Comparison of ENCODE assay signal across 23 cellular contexts in genomic region chr11:91047882-91048281, GRCh38.
"Had no signal": no experiment of that assay in that cellular context is flagged by ENCODE, and none has a peak within 500 bp of the region (broad histone marks: within the 10 kb centered on the region; RNA-seq: fewer than 3 reads in every experiment).

No MANE protein-coding gene starts in this region.

- H3K9me3 ChIP-seq: colonic mucosa, esophagus squamous epithelium, heart right ventricle, lower lobe of right lung, right lobe of liver, suprapubic skin, transverse colon, upper lobe of right lung, uterus had no signal

- H3K4me3 ChIP-seq: colonic mucosa, esophagus squamous epithelium, heart right ventricle, lower lobe of right lung, right lobe of liver, suprapubic skin, transverse colon, upper lobe of right lung, uterus had no signal

- H3K27ac ChIP-seq: colonic mucosa, esophagus squamous epithelium, heart right ventricle, lower lobe of right lung, parathyroid adenoma, right lobe of liver, suprapubic skin, transverse colon, upper lobe of right lung, uterus had no signal

- ATAC-seq: heart right ventricle; left ventricle myocardium superior; lower lobe of right lung; natural killer cell; right lobe of liver; stimulated activated naive B cell treated with anti-CD40 and anti-IgM and Interleukin-4, amounts not matched to agents 10 μg/mL and 1 μg/mL and 100 μg/mL, for 72 hours; upper lobe of right lung had no signal

- H3K36me3 ChIP-seq: colonic mucosa, esophagus squamous epithelium, heart right ventricle, lower lobe of right lung, right lobe of liver, suprapubic skin, transverse colon, upper lobe of right lung, uterus had no signal

- H3K4me1 ChIP-seq: colonic mucosa, esophagus squamous epithelium, heart right ventricle, lower lobe of right lung, parathyroid adenoma, right lobe of liver, suprapubic skin, transverse colon, upper lobe of right lung, uterus had no signal

- FAIRE-seq: endothelial cell of umbilical vein, keratinocyte, small intestine had no signal

- H3K27me3 ChIP-seq: colonic mucosa, esophagus squamous epithelium, heart right ventricle, right lobe of liver, suprapubic skin, transverse colon, upper lobe of right lung, uterus had no signal

- DNase-seq: colonic mucosa; effector CD8-positive, alpha-beta T cell; erythroblast; esophagus squamous epithelium; foreskin melanocyte; glutamatergic neuron; heart right ventricle; hypothalamus; left ventricle myocardium superior; lower lobe of right lung; natural killer cell; right lobe of liver; small intestine; stimulated activated CD4-positive, alpha-beta T cell treated with anti-CD3 and anti-CD28 coated beads, Interleukin-15, amount 100 ng/mL, for 24 hours; stimulated activated CD4-positive, alpha-beta T cell treated with anti-CD3 and anti-CD28 coated beads, Interleukin-2, amount 100 ng/mL, for 48 hours; stimulated activated naive B cell treated with anti-CD40 and anti-IgM and Interleukin-4, amounts not matched to agents 10 μg/mL and 1 μg/mL and 100 μg/mL, for 72 hours; transverse colon; upper lobe of right lung; uterus had no signal
